7 cellular contexts compared by ENCODE assay signal in the genomic region with DNA sequence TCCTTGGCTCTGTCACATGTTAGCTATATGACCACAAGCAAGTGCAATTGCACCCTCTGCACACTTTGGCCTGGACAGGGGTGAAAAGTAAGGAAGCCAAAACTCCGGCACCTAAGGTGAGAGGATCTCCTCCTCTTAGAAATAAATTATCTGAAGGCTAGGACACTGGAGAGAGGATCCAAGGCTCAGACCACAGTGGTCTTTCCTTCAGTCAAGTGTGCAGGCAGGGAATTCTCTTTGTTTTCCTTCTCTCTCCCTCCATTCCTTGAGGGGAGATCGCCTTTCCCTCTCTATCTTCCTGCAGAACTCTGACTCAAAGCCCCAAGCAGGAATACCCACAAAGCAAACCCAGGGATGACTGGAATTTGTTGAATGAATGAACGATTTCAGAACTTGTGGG. TPM values are rescaled to one million over a fixed set of nuclear protein-coding genes. Genes with fewer than 3 reads are reported as not detected.
"Had no signal": no experiment of that assay in that cellular context is flagged by ENCODE, and none has a peak within 500 bp of the region (broad histone marks: within the 10 kb centered on the region; RNA-seq: fewer than 3 reads in every experiment).

No MANE protein-coding gene starts in this region.

- H3K9me3 ChIP-seq: HAP-1 had no signal

- H3K36me3 ChIP-seq: HAP-1 had no signal

- H3K4me3 ChIP-seq: HAP-1, K562 had no signal

- FAIRE-seq: HTR-8/SVneo, K562 had no signal

- ATAC-seq: HCT116, K562 had no signal

- DNase-seq: GOT3, H7, IMR-90 had no signal

RNA-seq across cellular contexts. Expression of gene MEGF11, which starts 3.1 kb away (rescaled TPM):
- total RNA-seq: IMR-90, K562 had no signal
- polyA plus RNA-seq: IMR-90 had no signal
